ENCODE assay signal across 2 cellular contexts in genomic region chr14:79265366-79265765, GRCh38.
A peak's percentile ranks its signal among the peaks of the same experiment; 100 is the strongest.
TF ChIP-seq lines count a peak whose summit lies in the region.

No MANE protein-coding gene starts in this region.

TF ChIP-seq in IMR-90, 13 proteins besides CTCF, POLR2A, EP300 and RAD21:
- TF ChIP-seq FOS (IDR thresholded peaks at IDR 0.05; ENCODE audit: low read depth, low read length) (0 out of 2 replicates have a peak, but pooled peaks have one; percentile 7), MXI1 (IDR thresholded peaks at IDR 0.05; ENCODE audit: borderline replicate concordance, low read depth, low read length) (no peak), MAFK (IDR thresholded peaks at IDR 0.05; ENCODE audit: low read depth, low read length) (no peak)
TF ChIP-seq in IMR-90: peak in this region for 1.

TF ChIP-seq in H1, 55 proteins besides CTCF, POLR2A, EP300 and RAD21 (continued from another document):
- TF ChIP-seq EGR1 (IDR thresholded peaks at IDR 0.05; ENCODE audit: borderline replicate concordance, low read depth, low read length) (no peak), SP1 (IDR thresholded peaks at IDR 0.05; ENCODE audit: low read depth, low read length) (no peak), CEBPB (IDR thresholded peaks at IDR 0.05; ENCODE audit: low read depth, low read length) (no peak), SIX5 (IDR thresholded peaks at IDR 0.05; ENCODE audit: low read depth, low read length) (no peak), POLR2AphosphoS5 (IDR thresholded peaks at IDR 0.05; ENCODE audit: low read depth, low read length) (no peak), KDM1A (IDR thresholded peaks at IDR 0.05; ENCODE audit: borderline replicate concordance, low read length) (no peak), CHD7 (IDR thresholded peaks at IDR 0.05; ENCODE audit: insufficient replicate concordance, low read length) (no peak), RXRA (IDR thresholded peaks at IDR 0.05; ENCODE audit: insufficient read depth, low read depth, low read length) (no peak), NANOG (IDR thresholded peaks at IDR 0.05; ENCODE audit: insufficient read depth, low read depth, low read length, poor library complexity, severe bottlenecking) (no peak), CBX5 (IDR thresholded peaks at IDR 0.05; ENCODE audit: low read depth, low read length) (no peak), BRCA1 (IDR thresholded peaks at IDR 0.05; ENCODE audit: low read depth, low read length) (no peak), SIN3A (conservative IDR thresholded peaks at IDR 0.05 in 1 of 2, IDR thresholded peaks at IDR 0.05 in 1 of 2; ENCODE audit: low read depth in 1 of 2, low read length in 2 of 2) (no peak), RNF2 (IDR thresholded peaks at IDR 0.05; ENCODE audit: borderline replicate concordance, low read depth, low read length, missing control alignments, poor library complexity, severe bottlenecking) (no peak), HDAC6 (IDR thresholded peaks at IDR 0.05; ENCODE audit: low read depth, low read length) (no peak)
